In the genomic region with DNA sequence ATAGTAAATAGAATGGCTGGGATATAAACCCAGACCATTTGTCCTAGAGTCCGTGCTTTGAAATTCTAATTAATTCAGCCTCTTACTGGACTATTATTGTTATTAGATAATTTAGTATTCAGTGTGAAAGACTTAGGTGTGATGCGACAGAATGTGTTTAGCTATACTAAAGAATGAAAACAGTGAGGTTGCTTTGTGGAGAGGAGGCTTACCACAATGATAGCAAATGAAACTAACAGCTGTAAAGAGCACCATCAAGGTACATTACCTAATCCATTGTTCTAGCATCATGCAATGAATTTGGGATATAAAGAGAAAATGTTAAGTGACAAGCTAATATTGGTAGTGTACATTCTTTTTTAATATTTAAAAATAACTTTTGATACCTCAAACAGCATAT, we compare ENCODE assay signal across 15 cellular contexts.
DNase-seq lines count a peak whose midpoint lies in the region; ATAC-seq, FAIRE-seq and TF ChIP-seq lines count a peak whose summit lies in the region.
"Had no signal": no experiment of that assay in that cellular context is flagged by ENCODE, and none has a peak within 500 bp of the region (broad histone marks: within the 10 kb centered on the region; RNA-seq: fewer than 3 reads in every experiment).

No MANE protein-coding gene starts in this region.

- POLR2A ChIA-PET in HepG2 (lab: Yijun Ruan, JAX), result no interaction called here

- H2AFZ ChIP-seq in HepG2 (ENCODE audit: low read length), result no peak overlapping the region

- DNase-seq in NCI-H2227 (lab: John Stamatoyannopoulos, UW; ENCODE audit: unreplicated experiment) (no peak), HepG2 (ENCODE audit: low spot score) (no peak), DMS114 treated with DMSO at 0.1 percent for 48 hours (lab: John Stamatoyannopoulos, UW; ENCODE audit: unreplicated experiment) (no peak)
- DNase-seq: activated T-cell treated with anti-CD3 and anti-CD28 coated beads for 4 hours, cortex of kidney, H9, KG1, NCI-H1930 had no signal

- H3K27ac Mint-ChIP-seq in activated T-helper 17 cell treated with anti-CD3 and anti-CD28 coated beads, Interleukin-2, amount 50 U/mL, for 72 hours, result no peak overlapping the region
- H3K27ac Mint-ChIP-seq: H9 had no signal

- no peaks in the 10 kb centered on the region for H3K4me1 ChIP-seq in HepG2 (ENCODE audit: insufficient read depth, low read length)
- H3K4me1 ChIP-seq: SJSA1 had no signal

- in situ Hi-C loops in HepG2 (cut with HindIII; ENCODE audit: extremely low pct_ligation_motif_present, low pct_unique_long_range_greater_than_20kb), result no loop called here

- H3K9ac ChIP-seq in HepG2 (ENCODE audit: insufficient read depth, low read depth, low read length), result no peak overlapping the region

- no peaks in the 10 kb centered on the region for H3K9me3 ChIP-seq in HepG2 (ENCODE audit: low read length)
- H3K9me3 ChIP-seq: SJSA1 had no signal

- no peaks in the 10 kb centered on the region for H3K4me1 Mint-ChIP-seq in activated T-helper 17 cell treated with anti-CD3 and anti-CD28 coated beads, Interleukin-2, amount 50 U/mL, for 72 hours
- H3K4me1 Mint-ChIP-seq: H9 had no signal

- no peaks in the 10 kb centered on the region for H3K9me3 Mint-ChIP-seq in activated T-helper 17 cell treated with anti-CD3 and anti-CD28 coated beads, Interleukin-2, amount 50 U/mL, for 72 hours
- H3K9me3 Mint-ChIP-seq: H9 had no signal

- TF ChIP-seq EP300 in HepG2 (IDR thresholded peaks at IDR 0.05; ENCODE audit: low read depth in 2 of 2, low read length in 2 of 2) (no peak), HepG2 (CRISPR knock-in tag; IDR thresholded peaks at IDR 0.05; ENCODE audit: borderline replicate concordance) (no peak)

- 17% methylated on average over 2 of the region's 2 CpGs for WGBS in HepG2 (ENCODE audit: low lambda C conversion rate)

- H3K27ac ChIP-seq in HepG2 (ENCODE audit: extremely low read length, insufficient read depth, low read length), result no peak overlapping the region
- H3K27ac ChIP-seq: SJSA1, VCaP had no signal

- H3K27me3 ChIP-seq in HepG2 (ENCODE audit: control insufficient read depth in 1 of 2, insufficient read depth in 2 of 2, low read length in 2 of 2), result no peaks in the 10 kb centered on the region
- H3K27me3 ChIP-seq: SJSA1 had no signal

- H3K36me3 ChIP-seq in HepG2 (replicated peaks in 1 of 2; ENCODE audit: control insufficient read depth in 1 of 2, insufficient read depth in 2 of 2, low read length in 2 of 2), result no peaks in the 10 kb centered on the region
- H3K36me3 ChIP-seq: SJSA1 had no signal

- H3K4me3 ChIP-seq in HepG2 (replicated peaks in 1 of 3; ENCODE audit: insufficient read depth in 1 of 3, low read depth in 2 of 3, low read length in 3 of 3), result no peak overlapping the region
- H3K4me3 ChIP-seq: SJSA1 had no signal

- no peaks in the 10 kb centered on the region for H4K20me1 ChIP-seq in HepG2 (ENCODE audit: insufficient read depth, low read length)

- no peaks in the 10 kb centered on the region for H3K27me3 Mint-ChIP-seq in activated T-helper 17 cell treated with anti-CD3 and anti-CD28 coated beads, Interleukin-2, amount 50 U/mL, for 72 hours

- BruUV-seq in HepG2 (replicated peaks; lab: Mats Ljungman, UMichigan), result no TSS peak

- TF ChIP-seq CTCF in HepG2 (CRISPR knock-in tag; IDR thresholded peaks at IDR 0.05), result no peak

- ATAC-seq in GM19023 (IDR thresholded peaks at IDR 0.05; ENCODE audit: unreplicated experiment), result peak; percentile 71
- peak; percentile 99 for ATAC-seq in GM21786 (IDR thresholded peaks at IDR 0.05; ENCODE audit: unreplicated experiment)
- peak; percentile 98 for ATAC-seq in HG03097 (IDR thresholded peaks at IDR 0.05; ENCODE audit: low FRiP score, unreplicated experiment)
- ATAC-seq in activated T-helper 17 cell treated with anti-CD3 and anti-CD28 coated beads, Interleukin-2, amount 50 U/mL, for 72 hours (replicated peaks), result peak; percentile 23
- ATAC-seq in HepG2, result no peak
- no peak for ATAC-seq in GM21737 (IDR thresholded peaks at IDR 0.05; ENCODE audit: unreplicated experiment)

- intact Hi-C loops in HepG2 (cut with micrococcal nuclease; ENCODE audit: unreplicated experiment), result no loop called here

- TF ChIP-seq POLR2A in HepG2 (IDR thresholded peaks at IDR 0.05; ENCODE audit: insufficient read depth in 1 of 2, low read depth in 2 of 2, low read length in 2 of 2), result no peak

- H3K36me3 Mint-ChIP-seq in activated T-helper 17 cell treated with anti-CD3 and anti-CD28 coated beads, Interleukin-2, amount 50 U/mL, for 72 hours (ENCODE audit: low read depth), result no peaks in the 10 kb centered on the region

- no peak overlapping the region for H3K4me2 ChIP-seq in HepG2 (ENCODE audit: low read depth, low read length)

- H3K4me3 Mint-ChIP-seq in activated T-helper 17 cell treated with anti-CD3 and anti-CD28 coated beads, Interleukin-2, amount 50 U/mL, for 72 hours, result no peak overlapping the region
- H3K4me3 Mint-ChIP-seq: H9 had no signal

- no peaks in the 10 kb centered on the region for H3K79me2 ChIP-seq in HepG2 (ENCODE audit: insufficient read depth, low read length)

- FAIRE-seq in HepG2 (lab: Jason Lieb, UNC), result no peak

- no peak for TF ChIP-seq RAD21 in HepG2 (CRISPR knock-in tag; IDR thresholded peaks at IDR 0.05)

- CTCF ChIA-PET in HepG2 (lab: Yijun Ruan, JAX; ENCODE audit: low intra/inter-chr PET ratio, low total read pairs), result no interaction called here

TF ChIP-seq in HepG2, 621 proteins besides CTCF, POLR2A, EP300 and RAD21 (continues in another document):
- TF ChIP-seq, protein P1, sequence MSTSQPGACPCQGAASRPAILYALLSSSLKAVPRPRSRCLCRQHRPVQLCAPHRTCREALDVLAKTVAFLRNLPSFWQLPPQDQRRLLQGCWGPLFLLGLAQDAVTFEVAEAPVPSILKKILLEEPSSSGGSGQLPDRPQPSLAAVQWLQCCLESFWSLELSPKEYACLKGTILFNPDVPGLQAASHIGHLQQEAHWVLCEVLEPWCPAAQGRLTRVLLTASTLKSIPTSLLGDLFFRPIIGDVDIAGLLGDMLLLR (CRISPR knock-in tag; IDR thresholded peaks at IDR 0.05), result no peak
- no peak for TF ChIP-seq PAWR (CRISPR knock-in tag; IDR thresholded peaks at IDR 0.05; ENCODE audit: borderline replicate concordance)
- TF ChIP-seq, protein P2, sequence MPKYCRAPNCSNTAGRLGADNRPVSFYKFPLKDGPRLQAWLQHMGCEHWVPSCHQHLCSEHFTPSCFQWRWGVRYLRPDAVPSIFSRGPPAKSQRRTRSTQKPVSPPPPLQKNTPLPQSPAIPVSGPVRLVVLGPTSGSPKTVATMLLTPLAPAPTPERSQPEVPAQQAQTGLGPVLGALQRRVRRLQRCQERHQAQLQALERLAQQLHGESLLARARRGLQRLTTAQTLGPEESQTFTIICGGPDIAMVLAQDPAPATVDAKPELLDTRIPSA (CRISPR knock-in tag; IDR thresholded peaks at IDR 0.05; ENCODE audit: borderline replicate concordance), result no peak
- TF ChIP-seq ZBTB43 (CRISPR knock-in tag; conservative IDR thresholded peaks at IDR 0.05), result no peak
- TF ChIP-seq NR2F6 (IDR thresholded peaks at IDR 0.05), result no peak
- no peak for TF ChIP-seq NR2F6 (CRISPR knock-in tag; IDR thresholded peaks at IDR 0.05)
- TF ChIP-seq NFYB (CRISPR knock-in tag; IDR thresholded peaks at IDR 0.05), result no peak
- TF ChIP-seq YEATS4 (CRISPR knock-in tag; IDR thresholded peaks at IDR 0.05; ENCODE audit: borderline replicate concordance), result no peak
- no peak for TF ChIP-seq NKX3-1 (CRISPR knock-in tag; IDR thresholded peaks at IDR 0.05)
- no peak for TF ChIP-seq ZNF34 (CRISPR knock-in tag; IDR thresholded peaks at IDR 0.05; ENCODE audit: borderline replicate concordance)
- TF ChIP-seq KDM6A (CRISPR knock-in tag; IDR thresholded peaks at IDR 0.05; ENCODE audit: low read depth), result no peak
- TF ChIP-seq, protein P3, sequence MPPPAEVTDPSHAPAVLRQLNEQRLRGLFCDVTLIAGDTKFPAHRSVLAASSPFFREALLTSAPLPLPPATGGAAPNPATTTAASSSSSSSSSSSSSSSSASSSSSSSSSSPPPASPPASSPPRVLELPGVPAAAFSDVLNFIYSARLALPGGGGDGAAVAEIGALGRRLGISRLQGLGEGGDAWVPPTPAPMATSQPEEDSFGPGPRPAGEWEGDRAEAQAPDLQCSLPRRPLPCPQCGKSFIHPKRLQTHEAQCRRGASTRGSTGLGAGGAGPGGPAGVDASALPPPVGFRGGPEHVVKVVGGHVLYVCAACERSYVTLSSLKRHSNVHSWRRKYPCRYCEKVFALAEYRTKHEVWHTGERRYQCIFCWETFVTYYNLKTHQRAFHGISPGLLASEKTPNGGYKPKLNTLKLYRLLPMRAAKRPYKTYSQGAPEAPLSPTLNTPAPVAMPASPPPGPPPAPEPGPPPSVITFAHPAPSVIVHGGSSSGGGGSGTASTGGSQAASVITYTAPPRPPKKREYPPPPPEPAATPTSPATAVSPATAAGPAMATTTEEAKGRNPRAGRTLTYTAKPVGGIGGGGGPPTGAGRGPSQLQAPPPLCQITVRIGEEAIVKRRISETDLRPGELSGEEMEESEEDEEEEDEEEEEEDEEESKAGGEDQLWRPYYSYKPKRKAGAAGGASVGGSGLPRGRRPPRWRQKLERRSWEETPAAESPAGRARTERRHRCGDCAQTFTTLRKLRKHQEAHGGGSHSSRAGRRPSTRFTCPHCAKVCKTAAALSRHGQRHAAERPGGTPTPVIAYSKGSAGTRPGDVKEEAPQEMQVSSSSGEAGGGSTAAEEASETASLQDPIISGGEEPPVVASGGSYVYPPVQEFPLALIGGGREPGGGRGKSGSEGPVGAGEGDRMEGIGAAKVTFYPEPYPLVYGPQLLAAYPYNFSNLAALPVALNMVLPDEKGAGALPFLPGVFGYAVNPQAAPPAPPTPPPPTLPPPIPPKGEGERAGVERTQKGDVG (CRISPR knock-in tag; IDR thresholded peaks at IDR 0.05; ENCODE audit: borderline replicate concordance), result no peak
- no peak for TF ChIP-seq ZNF414 (CRISPR knock-in tag; IDR thresholded peaks at IDR 0.05)
- TF ChIP-seq RFX1 (IDR thresholded peaks at IDR 0.05), result no peak
- TF ChIP-seq NFYC (CRISPR knock-in tag; IDR thresholded peaks at IDR 0.05), result no peak

Comparison
In these comparisons a context has a peak if more than half of its experiments do, and no peak if none do; other contexts are left out.
1. ATAC-seq: peak in GM19023 (single experiment), GM21786 (single experiment), HG03097 (single experiment) and activated T-helper 17 cell treated with anti-CD3 and anti-CD28 coated beads, Interleukin-2, amount 50 U/mL, for 72 hours (single experiment); none in HepG2 (single experiment) and GM21737 (single experiment).